In genomic region chr3:65883614-65884013, GRCh38 we compare ENCODE assay signal across 10 cellular contexts.
A peak's percentile ranks its signal among the peaks of the same experiment; 100 is the strongest.
DNase-seq lines count a peak whose midpoint lies in the region; ATAC-seq and TF ChIP-seq lines count a peak whose summit lies in the region.
"Had no signal": no experiment of that assay in that cellular context is flagged by ENCODE, and none has a peak within 500 bp of the region (broad histone marks: within the 10 kb centered on the region; RNA-seq: fewer than 3 reads in every experiment).

No MANE protein-coding gene starts in this region.

- no peaks in the 10 kb centered on the region for H3K27me3 ChIP-seq in spleen (replicated peaks in 1 of 7)

- H3K36me3 Mint-ChIP-seq in T-cell = no peaks in the 10 kb centered on the region

- H3K36me3 ChIP-seq in spleen = no peaks in the 10 kb centered on the region

- CTCF ChIA-PET in T-cell (lab: Charles Lee) = no interaction called here

- H3K4me3 ChIP-seq in LNCaP clone FGC (ENCODE audit: low read depth, low read length) = peak overlapping the region; percentile 1
- H3K4me3 ChIP-seq in spleen = no peak overlapping the region

- TF ChIP-seq CTCF in LNCaP clone FGC (IDR thresholded peaks at IDR 0.05; ENCODE audit: control insufficient read depth, extremely low read depth, insufficient read depth) (no peak), spleen (IDR thresholded peaks at IDR 0.05 in 8 of 11, conservative IDR thresholded peaks at IDR 0.05 in 3 of 11) (no peak), GM13976 (IDR thresholded peaks at IDR 0.05; ENCODE audit: borderline replicate concordance, control extremely low read depth, extremely low read depth, insufficient read depth, missing control alignments) (no peak)

- H3K27ac Mint-ChIP-seq in T-cell = no peak overlapping the region

- TF ChIP-seq POLR2A in spleen (IDR thresholded peaks at IDR 0.05) = no peak

- no peak for DNase-seq in LNCaP clone FGC (ENCODE audit: low read depth)
- DNase-seq in SHP77 (lab: John Stamatoyannopoulos, UW) = peak; percentile 65 to 86
- peak; percentile 17 for DNase-seq in iris pigment epithelial cell (ENCODE audit: low read depth)
- no peak for DNase-seq in spleen
- no peak for DNase-seq in GM13976 (ENCODE audit: low spot score)
- DNase-seq in T-cell = no peak
- no peak for DNase-seq in effector CD8-positive, alpha-beta T cell (lab: John Stamatoyannopoulos, UW)
- DNase-seq: activated effector memory CD4-positive, alpha-beta T cell treated with Interleukin-2 at 50 U/mL for 16 hours; effector memory CD4-positive, alpha-beta T cell had no signal

- in situ Hi-C loops in GM13976 (cut with MboI; ENCODE audit: low sequenced_read_pairs, unreplicated experiment) = no loop called here

- H3K9me3 ChIP-seq in spleen = no peaks in the 10 kb centered on the region

- intact Hi-C loops in spleen (cut with DNase I; ENCODE audit: low total_unique reads) = no loop called here

- H3K4me1 ChIP-seq in spleen = peaks cover 0 to 30% (median 6%) of the 10 kb centered on the region in 6 donors

- H3K27me3 Mint-ChIP-seq in T-cell = no peaks in the 10 kb centered on the region

- H3K4me3 Mint-ChIP-seq in T-cell = no peak overlapping the region

- POLR2A ChIA-PET in T-cell (lab: Charles Lee) = interaction anchor here in 1 of 2 donors (0.6 kb wide), 1 partner anchor 135 kb away, joined by 3 read pairs; no protein-coding TSS in a partner anchor

- H3K27ac ChIP-seq in spleen = peak overlapping the region in 7 of 8 donors; percentile 41 to 81 (median 69)

- H3K9me3 Mint-ChIP-seq in T-cell = peaks cover 0 to 3% (median 0%) of the 10 kb centered on the region in 3 donors

- WGBS in spleen, 5 donors = 39 to 55% (median 46%) methylated on average over 3 of the region's 3 CpGs

- ATAC-seq in T-cell (replicated peaks in 1 of 4) (no peak), HG03432 (IDR thresholded peaks at IDR 0.05; ENCODE audit: unreplicated experiment) (no peak)

- H3K4me1 Mint-ChIP-seq in T-cell = no peaks in the 10 kb centered on the region

Comparison
In these comparisons a context has a peak if more than half of its experiments do, and no peak if none do; other contexts are left out.
1. DNase-seq: peak in SHP77 (2 of 2) and iris pigment epithelial cell (single experiment); none in LNCaP clone FGC (single experiment), spleen (single experiment), GM13976 (single experiment), T-cell (0 of 34) and effector CD8-positive, alpha-beta T cell (single experiment).